ENCODE assay signal across 8 cellular contexts in the genomic region with DNA sequence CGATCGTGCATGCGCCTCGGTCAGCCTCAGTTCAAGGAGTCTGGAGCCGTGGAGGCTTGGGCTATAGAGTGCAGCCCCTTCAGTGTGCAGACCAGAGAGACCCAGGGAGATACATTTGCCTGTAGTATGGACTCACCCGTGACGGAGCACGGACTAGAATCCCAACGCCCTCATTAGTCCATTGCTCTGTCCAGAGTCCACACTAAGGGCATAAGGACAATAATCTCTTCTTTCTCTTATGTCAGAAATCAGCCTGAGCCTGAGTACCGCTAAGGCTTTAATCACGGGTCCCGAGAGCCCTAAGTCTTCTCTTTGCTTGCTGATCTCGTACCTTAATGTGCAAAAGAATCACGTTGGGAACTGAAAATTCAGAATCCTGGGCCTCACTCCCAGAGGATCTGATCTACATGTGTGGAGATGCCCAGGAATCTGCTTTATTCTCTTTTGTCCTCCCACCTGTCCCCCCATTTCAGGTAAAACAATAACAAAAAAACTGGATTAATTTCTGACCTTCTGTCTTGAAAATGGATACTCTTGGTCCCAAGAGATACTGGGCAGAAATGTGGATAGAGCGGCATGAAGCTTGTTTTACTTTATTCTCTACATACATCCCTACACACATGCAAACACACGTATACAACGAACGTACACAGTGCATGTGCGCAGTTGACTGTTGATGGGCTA. TPM values are rescaled to one million over a fixed set of nuclear protein-coding genes. Genes with fewer than 3 reads are reported as not detected.
DNase-seq lines count a peak whose midpoint lies in the region; ATAC-seq and TF ChIP-seq lines count a peak whose summit lies in the region.

No MANE protein-coding gene starts in this region.

- TSS peak; percentile 46 for BruUV-seq in A673 (replicated peaks; lab: Mats Ljungman, UMichigan)

- intact Hi-C loops in A673 (cut with micrococcal nuclease; ENCODE audit: unreplicated experiment) = no loop called here

- no peaks in the 10 kb centered on the region for H3K36me3 ChIP-seq in A673 (ENCODE audit: insufficient read depth, low read length, poor library complexity, severe bottlenecking)

- no peaks in the 10 kb centered on the region for H3K36me3 Mint-ChIP-seq in naive B cell

- H3K4me1 ChIP-seq in A673 (ENCODE audit: insufficient read depth, low read length, poor library complexity, severe bottlenecking) = peaks cover 4% of the 10 kb centered on the region

- H3K4me3 Mint-ChIP-seq in naive B cell = peak overlapping the region; percentile 88 to 97 (median 96)

- H3K9me3 Mint-ChIP-seq in naive B cell = no peaks in the 10 kb centered on the region

- peak overlapping the region; percentile 86 for H3K27ac ChIP-seq in A673 (ENCODE audit: low read depth, low read length, poor library complexity, severe bottlenecking)

- no peaks in the 10 kb centered on the region for H3K9me3 ChIP-seq in A673 (ENCODE audit: low read depth, low read length, poor library complexity, severe bottlenecking)

- H3K27me3 Mint-ChIP-seq in naive B cell = no peaks in the 10 kb centered on the region

- H3K4me3 ChIP-seq in A673 (ENCODE audit: low read depth, low read length, poor library complexity, severe bottlenecking) (peak overlapping the region; percentile 76), epithelial cell of esophagus (ENCODE audit: low read length) (peak overlapping the region; percentile 80)

- peak overlapping the region in 5 of 6 donors; percentile 3 to 95 (median 87) for H3K27ac Mint-ChIP-seq in naive B cell

- POLR2A ChIA-PET in A673 (lab: Charles Lee; ENCODE audit: low non-redundant PET) = no interaction called here

- H3K27me3 ChIP-seq in A673 (replicated peaks; ENCODE audit: insufficient read depth, low read depth, low read length, poor library complexity) = no peaks in the 10 kb centered on the region

- no peak for TF ChIP-seq CTCF in A673 (conservative IDR thresholded peaks at IDR 0.05; ENCODE audit: low read depth, low read length)
- no peak for TF ChIP-seq CTCF in epithelial cell of esophagus (IDR thresholded peaks at IDR 0.05; ENCODE audit: insufficient read depth, low read depth, low read length, missing control alignments)
- no peak for TF ChIP-seq CTCF in GM20000 (IDR thresholded peaks at IDR 0.05; ENCODE audit: extremely low read depth, missing control alignments)

- no peak for DNase-seq in A673 (ENCODE audit: low spot score)
- DNase-seq in RPMI7951 (ENCODE audit: low read depth) = peak; percentile 42
- DNase-seq in epithelial cell of esophagus (ENCODE audit: low read depth) = peak; percentile 16
- no peak for DNase-seq in naive B cell
- no peak for DNase-seq in GM20000 (ENCODE audit: low spot score)
- no peak for DNase-seq in germinal center (ENCODE audit: low spot score)

- peaks cover 14 to 19% (median 16%) of the 10 kb centered on the region in 3 donors for H3K4me1 Mint-ChIP-seq in naive B cell

- ATAC-seq in GM18508 (IDR thresholded peaks at IDR 0.05; ENCODE audit: insufficient read depth, unreplicated experiment) (peak; percentile 3), HG03025 (IDR thresholded peaks at IDR 0.05; ENCODE audit: low FRiP score, unreplicated experiment) (peak; percentile 25), naive B cell (ENCODE audit: low read depth in 2 of 2) (peak; percentile 13 to 19)

- CTCF ChIA-PET in A673 (lab: Charles Lee) = interaction anchor here (0.9 to 1.1 kb wide), 2 partner anchors 132 to 167 kb away, joined by 3 read pairs; no protein-coding TSS in a partner anchor

RNA-seq across cellular contexts. Expression of gene BPHL, which starts 0.7 kb away (rescaled TPM):
- total RNA-seq in A673 (2021) = 30.8 and 37.4 TPM in 2 replicates
- total RNA-seq in RPMI7951 (2014; rRNA removed; shearing (Covaris generic)) = 22.9 and 24.8 TPM in 2 replicates
- polyA plus RNA-seq in naive B cell (ENCODE audit: low read depth in 6 of 6) = 10 to 100 TPM in 5 of 6 donors, 1 to 10 TPM in 1; 8.7 to 16.6 (median 13.3) TPM

RNA-seq across cellular contexts. Expression of gene TUBB2A, which starts 38.2 kb away (rescaled TPM):
- total RNA-seq in A673 (2021) = 93.9 and 112 TPM in 2 replicates
- 265 and 319 TPM in 2 replicates for total RNA-seq in RPMI7951 (2014; rRNA removed; shearing (Covaris generic))
- 1 to 10 TPM; 2.5 to 7.9 (median 6.7) TPM for polyA plus RNA-seq in naive B cell (ENCODE audit: low read depth in 6 of 6)

RNA-seq across cellular contexts. Expression of gene RIPK1, which starts 50.9 kb away (rescaled TPM):
- total RNA-seq in A673 (2021) = 11.4 and 15.0 TPM in 2 replicates
- total RNA-seq in RPMI7951 (2014; rRNA removed; shearing (Covaris generic)) = 13.2 and 14.5 TPM in 2 replicates
- polyA plus RNA-seq in naive B cell (ENCODE audit: low read depth in 6 of 6) = 10 to 100 TPM in 2 of 6 donors, 1 to 10 TPM in 4; 4.8 to 14.1 (median 9.5) TPM

Comparison
In these comparisons a context has a peak if more than half of its experiments do, and no peak if none do; other contexts are left out.
1. DNase-seq: peak in RPMI7951 (single experiment) and epithelial cell of esophagus (single experiment); none in A673 (single experiment), naive B cell (single experiment), GM20000 (single experiment) and germinal center (single experiment).
2. Peak in every context shown above with its lines, with median percentiles within 50 percentile points of each other: ATAC-seq.